Comparison of ENCODE assay signal across 8 cellular contexts in genomic region chr16:22188595-22189442, GRCh38. TPM values are rescaled to one million over a fixed set of nuclear protein-coding genes. Genes with fewer than 3 reads are reported as not detected.
DNase-seq lines count a peak whose midpoint lies in the region; ATAC-seq, FAIRE-seq and TF ChIP-seq lines count a peak whose summit lies in the region.

No MANE protein-coding gene starts in this region.

- WGBS in heart left ventricle, 4 donors, result 33 to 39% (median 36%) methylated on average over 8 of the region's 8 CpGs
- 27 to 32% (median 30%) methylated on average over 8 of the region's 8 CpGs for WGBS in psoas muscle, 3 donors

- ATAC-seq in activated naive CD8-positive, alpha-beta T cell treated with anti-CD3 and anti-CD28 coated beads, Interleukin-2, amount 50 U/mL, for 24 hours, result no peak
- ATAC-seq in heart left ventricle (no peak), psoas muscle (no peak), HG02759 (IDR thresholded peaks at IDR 0.05; ENCODE audit: unreplicated experiment) (no peak), HG02678 (IDR thresholded peaks at IDR 0.05; ENCODE audit: unreplicated experiment) (no peak)

- H3K4me3 ChIP-seq in NB4 (ENCODE audit: low read depth, low read length) (no peak overlapping the region), heart left ventricle (peak overlapping the region in 5 of 12 donors; percentile 69 to 94 (median 80)), psoas muscle (no peak overlapping the region)

- H3K4me3 Mint-ChIP-seq in activated naive CD8-positive, alpha-beta T cell treated with anti-CD3 and anti-CD28 coated beads, Interleukin-2, amount 50 U/mL, for 24 hours, result peak overlapping the region; percentile 91

- TF ChIP-seq POLR2A in NB4 (IDR thresholded peaks at IDR 0.05; ENCODE audit: extremely low read depth, insufficient read length) (no peak), heart left ventricle (IDR thresholded peaks at IDR 0.05) (no peak)

- peaks cover 4 to 42% (median 29%) of the 10 kb centered on the region in 12 donors for H3K4me1 ChIP-seq in heart left ventricle
- H3K4me1 ChIP-seq in psoas muscle, result peaks cover 24% of the 10 kb centered on the region

- H3K36me3 ChIP-seq in heart left ventricle (no peaks in the 10 kb centered on the region), psoas muscle (ENCODE audit: insufficient read depth in 1 of 2, low read depth in 1 of 2) (no peaks in the 10 kb centered on the region)

- no peaks in the 10 kb centered on the region for H3K36me3 Mint-ChIP-seq in activated naive CD8-positive, alpha-beta T cell treated with anti-CD3 and anti-CD28 coated beads, Interleukin-2, amount 50 U/mL, for 24 hours (ENCODE audit: low read depth)

- H3K27ac Mint-ChIP-seq in activated naive CD8-positive, alpha-beta T cell treated with anti-CD3 and anti-CD28 coated beads, Interleukin-2, amount 50 U/mL, for 24 hours, result peak overlapping the region; percentile 99

- TF ChIP-seq CTCF in NB4 (IDR thresholded peaks at IDR 0.05; ENCODE audit: low read depth, low read length) (peak; percentile 81), heart left ventricle (IDR thresholded peaks at IDR 0.05) (peak; percentile 74 to 90 (median 82)), psoas muscle (IDR thresholded peaks at IDR 0.05) (peak; percentile 81)

- FAIRE-seq in G401.6 (lab: Jason Lieb, UNC), result peak; percentile 91

- H3K27me3 Mint-ChIP-seq in activated naive CD8-positive, alpha-beta T cell treated with anti-CD3 and anti-CD28 coated beads, Interleukin-2, amount 50 U/mL, for 24 hours, result no peaks in the 10 kb centered on the region

- H3K27ac ChIP-seq in heart left ventricle, result peak overlapping the region; percentile 90 to 99 (median 96)
- peak overlapping the region; percentile 90 for H3K27ac ChIP-seq in psoas muscle

- peak; percentile 85 for DNase-seq in NB4 (ENCODE audit: low read depth)
- DNase-seq in SKM-1 (lab: John Stamatoyannopoulos, UW; ENCODE audit: unreplicated experiment), result peak; percentile 38
- peak; percentile 63 for DNase-seq in activated naive CD8-positive, alpha-beta T cell treated with anti-CD3 and anti-CD28 coated beads, Interleukin-2, amount 50 U/mL, for 24 hours
- DNase-seq in heart left ventricle, result peak; percentile 19 to 72 (median 67)
- peak; percentile 51 to 74 for DNase-seq in psoas muscle

- intact Hi-C loops in heart left ventricle (cut with DNase I) (loop anchor here (1.0 to 10.0 kb wide), 15 partner anchors 92 to 534 kb away; partner anchors contain the start of genes PDZD9 (in 6 of the 10), UQCRC2 (in 5 of the 10), IGSF6 (in 1 of the 10) and MOSMO (in 1 of the 10)), psoas muscle (cut with DNase I) (loop anchor here (5.0 to 10.0 kb wide), 4 partner anchors 102 to 237 kb away; partner anchors contain the start of genes UQCRC2 (in 2 of the 2) and PDZD9 (in 1 of the 2))

- peaks cover 44% of the 10 kb centered on the region for H3K4me1 Mint-ChIP-seq in activated naive CD8-positive, alpha-beta T cell treated with anti-CD3 and anti-CD28 coated beads, Interleukin-2, amount 50 U/mL, for 24 hours

- H3K9me3 Mint-ChIP-seq in activated naive CD8-positive, alpha-beta T cell treated with anti-CD3 and anti-CD28 coated beads, Interleukin-2, amount 50 U/mL, for 24 hours, result peaks cover 4% of the 10 kb centered on the region

- H3K9me3 ChIP-seq in heart left ventricle (no peaks in the 10 kb centered on the region), psoas muscle (no peaks in the 10 kb centered on the region)

- H3K27me3 ChIP-seq in heart left ventricle (no peaks in the 10 kb centered on the region), psoas muscle (ENCODE audit: insufficient read depth in 3 of 3, low read length in 2 of 3) (no peaks in the 10 kb centered on the region)

RNA-seq across cellular contexts. Expression of gene EEF2K, which starts 17.3 kb away (rescaled TPM):
- total RNA-seq in heart left ventricle (10 to 100 TPM; 16.4 to 33.6 (median 24.6) TPM), psoas muscle (10 to 100 TPM; 29.4 to 47.0 (median 34.3) TPM)
- polyA plus RNA-seq in heart left ventricle (1 to 10 TPM; 8.3 to 9.6 TPM), psoas muscle (10 to 100 TPM; 13.0 to 14.5 (median 13.2) TPM)

RNA-seq across cellular contexts. Expression of gene SDR42E2, which starts 26.5 kb away (rescaled TPM):
- not detected for total RNA-seq in heart left ventricle
- polyA plus RNA-seq in heart left ventricle, result not detected
- under 1 TPM in 1 of 4 donors, not detected in 3; 0.08 TPM for total RNA-seq in psoas muscle
- polyA plus RNA-seq in psoas muscle, result under 1 TPM in 1 of 3 donors, not detected in 2; 0.01 TPM
